In genomic region chr7:756928-757560, GRCh38 we compare ENCODE assay signal across 19 cellular contexts. TPM values are rescaled to one million over a fixed set of nuclear protein-coding genes. Genes with fewer than 3 reads are reported as not detected.
DNase-seq lines count a peak whose midpoint lies in the region; ATAC-seq, FAIRE-seq and TF ChIP-seq lines count a peak whose summit lies in the region.
"Had no signal": no experiment of that assay in that cellular context is flagged by ENCODE, and none has a peak within 500 bp of the region (broad histone marks: within the 10 kb centered on the region; RNA-seq: fewer than 3 reads in every experiment).

No MANE protein-coding gene starts in this region.

- H2BK120ac ChIP-seq in neuronal stem cell (ENCODE audit: low read depth, low read length) = no peak overlapping the region

- DNase-seq in Panc1 (ENCODE audit: low read depth, low spot score) (no peak), chondrocyte (ENCODE audit: low spot score) (peak; percentile 78), neuronal stem cell (ENCODE audit: low spot score) (no peak), GM12892 (ENCODE audit: insufficient read length) (no peak)
- DNase-seq: ACHN, AML-193, Caco-2, EL, H9, Karpas-422, MG63, NCI-H1092 treated with DMSO at 0.1 percent for 48 hours, NCI-H2227 treated with DMSO at 0.1 percent for 48 hours, NCI-H524, SJCRH30 had no signal

- H2AK5ac ChIP-seq in neuronal stem cell (ENCODE audit: low read depth, low read length) = no peak overlapping the region

- no peak for TF ChIP-seq POLR2A in GM12892 (IDR thresholded peaks at IDR 0.05; ENCODE audit: low read depth, low read length)

- H3K14ac ChIP-seq in neuronal stem cell (ENCODE audit: low read length) = no peak overlapping the region

- H3K27ac ChIP-seq in Panc1 (ENCODE audit: low read length) (no peak overlapping the region), neuronal stem cell (replicated peaks; ENCODE audit: low read length) (no peak overlapping the region), stomach smooth muscle (ENCODE audit: low read length) (peak overlapping the region; percentile 11)
- H3K27ac ChIP-seq: SJCRH30 had no signal

- H3K4me2 ChIP-seq in neuronal stem cell (ENCODE audit: insufficient read depth, low read length, poor library complexity, severe bottlenecking) = no peak overlapping the region

- no peaks in the 10 kb centered on the region for H3K9me3 ChIP-seq in Panc1 (ENCODE audit: control insufficient read depth, insufficient read depth, low read depth, low read length)
- H3K9me3 ChIP-seq in neuronal stem cell (replicated peaks in 1 of 2; ENCODE audit: control insufficient read depth in 2 of 2, insufficient read depth in 1 of 2, low read depth in 1 of 2, low read length in 2 of 2) = peaks cover 0 to 2% of the 10 kb centered on the region in 2 donors
- H3K9me3 ChIP-seq in stomach smooth muscle (ENCODE audit: control insufficient read depth in 2 of 2, low read length in 2 of 2) = no peaks in the 10 kb centered on the region
- H3K9me3 ChIP-seq: Caco-2, MG63, SJCRH30 had no signal

- peaks cover 20% of the 10 kb centered on the region for H3K36me3 ChIP-seq in Panc1 (ENCODE audit: control insufficient read depth, insufficient read depth, low read length)
- peaks cover 39 to 90% of the 10 kb centered on the region in 2 donors for H3K36me3 ChIP-seq in neuronal stem cell (replicated peaks in 1 of 2; ENCODE audit: control insufficient read depth in 2 of 2, insufficient read depth in 2 of 2, low read length in 2 of 2)
- H3K36me3 ChIP-seq in stomach smooth muscle (ENCODE audit: control insufficient read depth in 2 of 2, insufficient read depth in 2 of 2, low read length in 2 of 2) = peaks cover 20 to 35% of the 10 kb centered on the region in 2 donors
- H3K36me3 ChIP-seq: SJCRH30 had no signal

- FAIRE-seq in GM12892 (lab: Jason Lieb, UNC) = no peak

- no peak overlapping the region for H3K4me3 Mint-ChIP-seq in chondrocyte (ENCODE audit: unreplicated experiment)
- H3K4me3 Mint-ChIP-seq: CD14-positive monocyte, H9 had no signal

- in situ Hi-C loops in Panc1 (cut with HindIII; ENCODE audit: low pct_unique_long_range_greater_than_20kb, low sequenced_read_pairs) = no loop called here

- no peak overlapping the region for H3K4ac ChIP-seq in neuronal stem cell (ENCODE audit: low read length)

- CTCF ChIA-PET in Panc1 (lab: Charles Lee) = no interaction called here

- H4K8ac ChIP-seq in neuronal stem cell (ENCODE audit: low read depth, low read length) = peak overlapping the region; percentile 58

- no peak overlapping the region for H2AFZ ChIP-seq in neuronal stem cell (ENCODE audit: low read length)

- H3K23ac ChIP-seq in neuronal stem cell (ENCODE audit: low read depth, low read length, poor library complexity) = peak overlapping the region; percentile 30

- H3K9ac ChIP-seq in neuronal stem cell (ENCODE audit: low read depth, low read length, poor library complexity) (no peak overlapping the region), stomach smooth muscle (ENCODE audit: low read length in 2 of 2) (no peak overlapping the region)

- ATAC-seq in Panc1 (0 out of 2 replicates have a peak, but pooled peaks have one; percentile 27), HG03565 (IDR thresholded peaks at IDR 0.05; ENCODE audit: unreplicated experiment) (no peak), GM19397 (IDR thresholded peaks at IDR 0.05; ENCODE audit: unreplicated experiment) (no peak)

- TF ChIP-seq CTCF in Panc1 (IDR thresholded peaks at IDR 0.05) (no peak), chondrocyte (IDR thresholded peaks at IDR 0.05) (no peak)

- no TSS peak for BruUV-seq in Panc1 (replicated peaks; lab: Mats Ljungman, UMichigan)

- POLR2A ChIA-PET in Panc1 (lab: Charles Lee) = no interaction called here

- H2BK5ac ChIP-seq in neuronal stem cell (ENCODE audit: low read length) = no peak overlapping the region

- H3K27me3 Mint-ChIP-seq in chondrocyte (ENCODE audit: low read depth) = no peaks in the 10 kb centered on the region

- H3K27me3 ChIP-seq in Panc1 (ENCODE audit: control insufficient read depth, insufficient read depth, low read length) = no peaks in the 10 kb centered on the region
- no peaks in the 10 kb centered on the region for H3K27me3 ChIP-seq in neuronal stem cell (ENCODE audit: control insufficient read depth in 3 of 3, insufficient read depth in 3 of 3, low read depth in 1 of 3, low read length in 3 of 3)
- no peaks in the 10 kb centered on the region for H3K27me3 ChIP-seq in stomach smooth muscle (ENCODE audit: control insufficient read depth in 1 of 2, insufficient read depth in 2 of 2, low read length in 2 of 2)
- H3K27me3 ChIP-seq: MG63, SJCRH30 had no signal

- no CpG with 5 or more reads among the region's 35 CpGs for WGBS in neuronal stem cell (ENCODE audit: extremely low coverage in 2 of 2, insufficient read length in 2 of 2, insufficient replicate concordance in 1 of 2), 2 donors

- H2BK12ac ChIP-seq in neuronal stem cell (ENCODE audit: low read length) = peak overlapping the region; percentile 3

- no peak overlapping the region for H2BK15ac ChIP-seq in neuronal stem cell (ENCODE audit: low read length)

- no peak overlapping the region for H3K4me3 ChIP-seq in Panc1 (ENCODE audit: low read depth in 2 of 2, low read length in 2 of 2)
- H3K4me3 ChIP-seq in neuronal stem cell (ENCODE audit: low read length in 2 of 2) = no peak overlapping the region
- H3K4me3 ChIP-seq in stomach smooth muscle (ENCODE audit: low read length in 2 of 2) = no peak overlapping the region
- H3K4me3 ChIP-seq: MG63, SJCRH30 had no signal

- H4K91ac ChIP-seq in neuronal stem cell (ENCODE audit: low read depth, low read length, poor library complexity) = no peak overlapping the region

- intact Hi-C loops in Panc1 (cut with micrococcal nuclease; ENCODE audit: unreplicated experiment) = no loop called here

- H3K9me3 Mint-ChIP-seq in chondrocyte (ENCODE audit: low read depth) = no peaks in the 10 kb centered on the region
- H3K9me3 Mint-ChIP-seq: H9 had no signal

- H3K4me1 Mint-ChIP-seq in chondrocyte (ENCODE audit: low read depth) = no peaks in the 10 kb centered on the region
- H3K4me1 Mint-ChIP-seq: CD14-positive monocyte, H9 had no signal

- H3K27ac Mint-ChIP-seq in chondrocyte (ENCODE audit: unreplicated experiment) = no peak overlapping the region
- H3K27ac Mint-ChIP-seq: CD14-positive monocyte, H9 had no signal

- peaks cover 24% of the 10 kb centered on the region for H3K36me3 Mint-ChIP-seq in chondrocyte (ENCODE audit: low read depth)

- no peaks in the 10 kb centered on the region for H3K4me1 ChIP-seq in Panc1 (ENCODE audit: control insufficient read depth, insufficient read depth, low read length)
- H3K4me1 ChIP-seq in neuronal stem cell (ENCODE audit: control insufficient read depth in 2 of 2, insufficient read depth in 1 of 2, low read depth in 1 of 2, low read length in 2 of 2) = no peaks in the 10 kb centered on the region
- peaks cover 14% of the 10 kb centered on the region for H3K4me1 ChIP-seq in stomach smooth muscle (ENCODE audit: control insufficient read depth, insufficient read depth, low read length)
- H3K4me1 ChIP-seq: Caco-2, SJCRH30 had no signal

- peaks cover 5% of the 10 kb centered on the region for H3K79me1 ChIP-seq in neuronal stem cell (ENCODE audit: low read depth, low read length)

- no peak overlapping the region for H3K18ac ChIP-seq in neuronal stem cell (ENCODE audit: low read length)

RNA-seq across cellular contexts. Expression of gene PRKAR1B, which starts 30.0 kb away (rescaled TPM):
- total RNA-seq in Panc1 (2021; ENCODE audit: unreplicated experiment) (62.0 TPM), chondrocyte (7.7 to 8.6 TPM (median 7.9 TPM) in 3 replicates)
- polyA plus RNA-seq in Panc1 (2012; ENCODE audit: insufficient read length) = 96.6 TPM
- polyA plus RNA-seq in neuronal stem cell (2013, experiment 1 of 2) = 14.0 TPM
- 12.9 TPM for polyA plus RNA-seq in neuronal stem cell (2013, experiment 2 of 2)
- 13.1 TPM for polyA plus RNA-seq in GM12892 (2012; ENCODE audit: missing spikeins)

RNA-seq across cellular contexts. Expression of gene DNAAF5, which starts 30.5 kb away (rescaled TPM):
- total RNA-seq in Panc1 (2021; ENCODE audit: unreplicated experiment) (79.5 TPM), chondrocyte (15.3 to 23.2 TPM (median 16.6 TPM) in 3 replicates)
- 107 TPM for polyA plus RNA-seq in Panc1 (2012; ENCODE audit: insufficient read length)
- polyA plus RNA-seq in neuronal stem cell (2013, experiment 1 of 2) = 26.4 TPM
- 26.5 TPM for polyA plus RNA-seq in neuronal stem cell (2013, experiment 2 of 2)
- polyA plus RNA-seq in GM12892 (2012; ENCODE audit: missing spikeins) = 22.8 TPM
